Comparison of ENCODE assay signal across 8 cellular contexts in the genomic region with DNA sequence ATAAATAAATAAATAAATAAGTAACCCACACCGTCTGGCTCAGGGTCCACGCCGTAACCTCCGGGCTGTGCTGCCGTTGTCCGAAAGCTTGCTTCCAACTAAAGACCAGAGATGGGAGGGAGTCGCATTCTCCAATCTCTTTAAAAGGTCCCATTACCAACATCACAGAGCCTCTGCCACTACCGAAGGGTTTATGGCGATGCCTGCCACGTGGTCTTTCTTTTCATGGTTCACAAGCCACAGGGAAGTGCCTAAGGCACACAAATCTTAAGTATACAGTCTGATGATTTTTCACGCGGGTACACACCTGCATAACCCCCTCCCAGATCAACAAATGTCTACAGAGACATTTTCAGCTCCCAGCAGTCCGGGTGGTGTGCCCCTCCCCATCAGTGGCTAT. TPM values are rescaled to one million over a fixed set of nuclear protein-coding genes. Genes with fewer than 3 reads are reported as not detected.
A peak's percentile ranks its signal among the peaks of the same experiment; 100 is the strongest.
DNase-seq lines count a peak whose midpoint lies in the region; ATAC-seq, FAIRE-seq and TF ChIP-seq lines count a peak whose summit lies in the region.

No MANE protein-coding gene starts in this region.

- TF ChIP-seq CTCF in AG10803 (conservative IDR thresholded peaks at IDR 0.05; ENCODE audit: low read length) (no peak), HFF-Myc (IDR thresholded peaks at IDR 0.05; ENCODE audit: low read depth, low read length, missing control alignments) (no peak), HepG2 (CRISPR knock-in tag; IDR thresholded peaks at IDR 0.05) (no peak), upper lobe of right lung (IDR thresholded peaks at IDR 0.05) (no peak)

- no peak for TF ChIP-seq RAD21 in HepG2 (CRISPR knock-in tag; IDR thresholded peaks at IDR 0.05)

- POLR2A ChIA-PET in HepG2 (lab: Yijun Ruan, JAX), result no interaction called here

- no peak for ATAC-seq in HepG2
- no peak for ATAC-seq in upper lobe of right lung
- no peak for ATAC-seq in HG03097 (IDR thresholded peaks at IDR 0.05; ENCODE audit: low FRiP score, unreplicated experiment)

- no peak overlapping the region for H3K9ac ChIP-seq in HepG2 (ENCODE audit: insufficient read depth, low read depth, low read length)

- in situ Hi-C loops in HepG2 (cut with HindIII; ENCODE audit: extremely low pct_ligation_motif_present, low pct_unique_long_range_greater_than_20kb), result no loop called here

- no peaks in the 10 kb centered on the region for H3K27me3 Mint-ChIP-seq in activated naive CD8-positive, alpha-beta T cell treated with anti-CD3 and anti-CD28 coated beads for 36 hours

- FAIRE-seq in HepG2 (lab: Jason Lieb, UNC), result no peak

- H3K27me3 ChIP-seq in HepG2 (ENCODE audit: control insufficient read depth in 1 of 2, insufficient read depth in 2 of 2, low read length in 2 of 2) (no peaks in the 10 kb centered on the region; a peak in 1 of 5 replicates), upper lobe of right lung (no peaks in the 10 kb centered on the region)

- no peak overlapping the region for H3K27ac ChIP-seq in HepG2 (ENCODE audit: extremely low read length, insufficient read depth, low read length)
- peak overlapping the region; percentile 0 for H3K27ac ChIP-seq in upper lobe of right lung

- H3K9me3 ChIP-seq in HepG2 (ENCODE audit: low read length), result no peaks in the 10 kb centered on the region
- no peaks in the 10 kb centered on the region for H3K9me3 ChIP-seq in upper lobe of right lung

- H3K4me3 Mint-ChIP-seq in activated naive CD8-positive, alpha-beta T cell treated with anti-CD3 and anti-CD28 coated beads for 36 hours, result peak overlapping the region; percentile 97

- H3K27ac Mint-ChIP-seq in activated naive CD8-positive, alpha-beta T cell treated with anti-CD3 and anti-CD28 coated beads for 36 hours, result peak overlapping the region; percentile 88

- peak overlapping the region; percentile 94 for H3K4me2 ChIP-seq in HepG2 (ENCODE audit: low read depth, low read length)

- peaks cover 46% of the 10 kb centered on the region for H3K4me1 Mint-ChIP-seq in activated naive CD8-positive, alpha-beta T cell treated with anti-CD3 and anti-CD28 coated beads for 36 hours

- H3K4me1 ChIP-seq in HepG2 (ENCODE audit: insufficient read depth, low read length) (peaks cover 46% of the 10 kb centered on the region), upper lobe of right lung (peaks cover 19% of the 10 kb centered on the region)

- CTCF ChIA-PET in HepG2 (lab: Yijun Ruan, JAX; ENCODE audit: low intra/inter-chr PET ratio, low total read pairs), result no interaction called here

- peaks cover 0 to 1% of the 10 kb centered on the region in 2 experiments; a peak in 2 of 5 replicates for H3K36me3 ChIP-seq in HepG2 (replicated peaks in 1 of 2; ENCODE audit: control insufficient read depth in 1 of 2, insufficient read depth in 2 of 2, low read length in 2 of 2)
- H3K36me3 ChIP-seq in upper lobe of right lung, result no peaks in the 10 kb centered on the region

- TF ChIP-seq POLR2A in HepG2 (IDR thresholded peaks at IDR 0.05; ENCODE audit: insufficient read depth in 1 of 2, low read depth in 2 of 2, low read length in 2 of 2), result no peak

- peaks cover 58% of the 10 kb centered on the region for H3K36me3 Mint-ChIP-seq in activated naive CD8-positive, alpha-beta T cell treated with anti-CD3 and anti-CD28 coated beads for 36 hours

- H3K9me3 Mint-ChIP-seq in activated naive CD8-positive, alpha-beta T cell treated with anti-CD3 and anti-CD28 coated beads for 36 hours, result no peaks in the 10 kb centered on the region

- no peaks in the 10 kb centered on the region; the same call in 1 of the 2 replicates for H4K20me1 ChIP-seq in HepG2 (ENCODE audit: insufficient read depth, low read length)

- no peak overlapping the region for H2AFZ ChIP-seq in HepG2 (ENCODE audit: low read length)

- peak overlapping the region; percentile 80 for H3K4me3 ChIP-seq in AG10803 (ENCODE audit: low read length)
- peak overlapping the region; percentile 74 for H3K4me3 ChIP-seq in HFF-Myc (replicated peaks; ENCODE audit: low read depth, low read length)
- H3K4me3 ChIP-seq in HepG2 (replicated peaks in 1 of 3; ENCODE audit: insufficient read depth in 1 of 3, low read depth in 2 of 3, low read length in 3 of 3), result peak overlapping the region; percentile 76 to 89 (median 85); a peak in 4 of 6 replicates
- peak overlapping the region; percentile 83 for H3K4me3 ChIP-seq in upper lobe of right lung

- intact Hi-C loops in HepG2 (cut with micrococcal nuclease; ENCODE audit: unreplicated experiment), result no loop called here
- intact Hi-C loops in upper lobe of right lung (cut with DNase I), result no loop called here

- 86% methylated on average over 13 of the region's 13 CpGs for WGBS in HepG2 (ENCODE audit: low lambda C conversion rate)

- TF ChIP-seq EP300 in HepG2 (IDR thresholded peaks at IDR 0.05; ENCODE audit: low read depth in 2 of 2, low read length in 2 of 2) (no peak), HepG2 (CRISPR knock-in tag; IDR thresholded peaks at IDR 0.05; ENCODE audit: borderline replicate concordance) (no peak)

- no peak for DNase-seq in AG10803 (ENCODE audit: low read depth)
- no peak for DNase-seq in HFF-Myc (ENCODE audit: extremely low read depth, low read depth)
- DNase-seq in activated naive CD8-positive, alpha-beta T cell treated with anti-CD3 and anti-CD28 coated beads for 36 hours, result no peak
- DNase-seq in HepG2 (ENCODE audit: low spot score), result no peak
- no peak for DNase-seq in upper lobe of right lung
- no peak for DNase-seq in NCI-H2029 treated with DMSO at 0.1 percent for 48 hours (lab: John Stamatoyannopoulos, UW)
- no peak for DNase-seq in RPMI8226

- no peaks in the 10 kb centered on the region for H3K79me2 ChIP-seq in HepG2 (ENCODE audit: insufficient read depth, low read length)

- BruUV-seq in HepG2 (replicated peaks; lab: Mats Ljungman, UMichigan), result no TSS peak

TF ChIP-seq in HepG2, 621 proteins besides CTCF, POLR2A, EP300 and RAD21 (continues in another document):
- TF ChIP-seq PITX1 (CRISPR knock-in tag; IDR thresholded peaks at IDR 0.05) (0 out of 2 replicates have a peak, but pooled peaks have one; percentile 18), ZSCAN29 (CRISPR knock-in tag; conservative IDR thresholded peaks at IDR 0.05) (no peak), WIZ (CRISPR knock-in tag; IDR thresholded peaks at IDR 0.05) (no peak)

RNA-seq across cellular contexts. Expression of gene COTL1, which starts 1.4 kb away (rescaled TPM):
- total RNA-seq in activated naive CD8-positive, alpha-beta T cell treated with anti-CD3 and anti-CD28 coated beads for 36 hours, result 100 to 1,000 TPM; 588 to 605 TPM
- 8.6 and 8.7 TPM in 2 replicates for total RNA-seq in HepG2 (2016; rRNA removed; fragmentation: Illumina TruSeq; extraction: Trizol)
- 5.8 and 8.7 TPM in 2 replicates for total RNA-seq in HepG2 (2016; cell fraction: cytosol; rRNA removed; fragmentation: Illumina TruSeq; extraction: Trizol; ENCODE audit: low read depth)
- total RNA-seq in HepG2 (2016; cell fraction: insoluble cytoplasmic fraction; rRNA removed; fragmentation: Illumina TruSeq; extraction: Trizol), result 7.3 and 9.2 TPM in 2 replicates
- 14.0 and 18.2 TPM in 2 replicates for total RNA-seq in HepG2 (2016; cell fraction: membrane; rRNA removed; fragmentation: Illumina TruSeq; extraction: Trizol)
- 3.7 and 4.3 TPM in 2 replicates for total RNA-seq in HepG2 (2016; cell fraction: nucleus; rRNA removed; fragmentation: Illumina TruSeq; extraction: Trizol)
- polyA plus RNA-seq in HepG2 (2011; rRNA removed), result 9.7 and 16.9 TPM in 2 replicates
- 8.5 and 16.0 TPM in 2 replicates for polyA plus RNA-seq in HepG2 (2011; cell fraction: cytosol; rRNA removed)
- 5.1 and 7.3 TPM in 2 replicates for polyA plus RNA-seq in HepG2 (2011; cell fraction: nucleus; rRNA removed)
- 8.5 and 17.2 TPM in 2 replicates for polyA plus RNA-seq in HepG2 (2012)
- 15.3 and 18.5 TPM in 2 replicates for polyA plus RNA-seq in HepG2 (2016; cell fraction: cytosol; fragmentation: Illumina TruSeq; extraction: Trizol; ENCODE audit: low read depth)
- polyA plus RNA-seq in HepG2 (2016; cell fraction: insoluble cytoplasmic fraction; fragmentation: Illumina TruSeq; extraction: Trizol; ENCODE audit: low read depth), result 17.5 and 21.2 TPM in 2 replicates
- polyA plus RNA-seq in HepG2 (2016; cell fraction: membrane; fragmentation: Illumina TruSeq; extraction: Trizol; ENCODE audit: low read depth), result 23.1 and 28.6 TPM in 2 replicates
- polyA plus RNA-seq in HepG2 (2016; cell fraction: nucleus; fragmentation: Illumina TruSeq; extraction: Trizol; ENCODE audit: insufficient read depth, low read depth), result 10.8 and 11.4 TPM in 2 replicates
- 13.8 and 51.4 TPM in 2 replicates for polyA minus RNA-seq in HepG2 (2011; rRNA and poly(A)+ RNA removed; ENCODE audit: low replicate concordance)
- polyA minus RNA-seq in HepG2 (2011; cell fraction: cytosol; rRNA and poly(A)+ RNA removed), result 3.7 and 9.1 TPM in 2 replicates
- polyA minus RNA-seq in HepG2 (2011; cell fraction: nucleus; rRNA and poly(A)+ RNA removed), result 3.7 and 4.8 TPM in 2 replicates
- 129 TPM for total RNA-seq in upper lobe of right lung

RNA-seq across cellular contexts. Expression of gene KLHL36, which starts 31.8 kb away (rescaled TPM):
- total RNA-seq in activated naive CD8-positive, alpha-beta T cell treated with anti-CD3 and anti-CD28 coated beads for 36 hours, result 10 to 100 TPM; 32.6 to 34.8 TPM
- total RNA-seq in HepG2 (2016; rRNA removed; fragmentation: Illumina TruSeq; extraction: Trizol), result 23.6 and 24.3 TPM in 2 replicates
- total RNA-seq in HepG2 (2016; cell fraction: cytosol; rRNA removed; fragmentation: Illumina TruSeq; extraction: Trizol; ENCODE audit: low read depth), result 5.2 and 5.7 TPM in 2 replicates
- 19.7 and 25.5 TPM in 2 replicates for total RNA-seq in HepG2 (2016; cell fraction: insoluble cytoplasmic fraction; rRNA removed; fragmentation: Illumina TruSeq; extraction: Trizol)
- 13.6 and 13.8 TPM in 2 replicates for total RNA-seq in HepG2 (2016; cell fraction: membrane; rRNA removed; fragmentation: Illumina TruSeq; extraction: Trizol)
- 19.3 and 23.7 TPM in 2 replicates for total RNA-seq in HepG2 (2016; cell fraction: nucleus; rRNA removed; fragmentation: Illumina TruSeq; extraction: Trizol)
- polyA plus RNA-seq in HepG2 (2011; rRNA removed), result 26.0 and 34.9 TPM in 2 replicates
- polyA plus RNA-seq in HepG2 (2011; cell fraction: cytosol; rRNA removed), result 19.5 and 24.5 TPM in 2 replicates
- polyA plus RNA-seq in HepG2 (2011; cell fraction: nucleus; rRNA removed), result 101 and 113 TPM in 2 replicates
- 13.5 and 16.7 TPM in 2 replicates for polyA plus RNA-seq in HepG2 (2012)
- polyA plus RNA-seq in HepG2 (2016; cell fraction: cytosol; fragmentation: Illumina TruSeq; extraction: Trizol; ENCODE audit: low read depth), result 3.3 and 4.5 TPM in 2 replicates
- 12.0 and 13.5 TPM in 2 replicates for polyA plus RNA-seq in HepG2 (2016; cell fraction: insoluble cytoplasmic fraction; fragmentation: Illumina TruSeq; extraction: Trizol; ENCODE audit: low read depth)
- 5.3 and 6.0 TPM in 2 replicates for polyA plus RNA-seq in HepG2 (2016; cell fraction: membrane; fragmentation: Illumina TruSeq; extraction: Trizol; ENCODE audit: low read depth)
- polyA plus RNA-seq in HepG2 (2016; cell fraction: nucleus; fragmentation: Illumina TruSeq; extraction: Trizol; ENCODE audit: insufficient read depth, low read depth), result 30.5 and 31.5 TPM in 2 replicates
- polyA minus RNA-seq in HepG2 (2011; rRNA and poly(A)+ RNA removed; ENCODE audit: low replicate concordance), result 18.8 and 92.4 TPM in 2 replicates
- 32.9 and 39.6 TPM in 2 replicates for polyA minus RNA-seq in HepG2 (2011; cell fraction: cytosol; rRNA and poly(A)+ RNA removed)
- polyA minus RNA-seq in HepG2 (2011; cell fraction: nucleus; rRNA and poly(A)+ RNA removed), result 40.4 and 48.1 TPM in 2 replicates
- total RNA-seq in upper lobe of right lung, result 56.3 TPM
